15 cellular contexts compared by ENCODE assay signal in the genomic region with DNA sequence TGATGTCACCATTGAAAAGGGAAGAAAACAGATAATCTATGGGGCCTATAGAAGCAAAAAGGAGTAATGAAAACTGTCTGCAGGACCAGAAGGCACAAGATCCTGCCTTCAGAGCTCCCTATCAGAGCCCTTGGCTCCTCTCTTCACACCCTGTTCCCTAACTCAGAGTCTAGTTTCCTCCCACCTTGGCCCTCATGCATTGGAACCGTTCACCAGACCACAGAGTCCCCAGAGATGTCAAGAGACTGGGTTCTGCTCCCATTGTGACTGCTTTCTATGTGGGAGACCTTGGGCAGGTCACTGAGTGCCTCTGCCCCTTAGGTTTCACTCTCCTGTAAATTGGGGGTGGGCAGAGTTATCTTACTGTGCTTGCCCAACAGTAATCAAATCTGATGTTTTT.
DNase-seq lines count a peak whose midpoint lies in the region; ATAC-seq and TF ChIP-seq lines count a peak whose summit lies in the region.
"Had no signal": no experiment of that assay in that cellular context is flagged by ENCODE, and none has a peak within 500 bp of the region (broad histone marks: within the 10 kb centered on the region; RNA-seq: fewer than 3 reads in every experiment).

No MANE protein-coding gene starts in this region.

- peak; percentile 76 for ATAC-seq in GM21737 (IDR thresholded peaks at IDR 0.05; ENCODE audit: unreplicated experiment)
- ATAC-seq: lower lobe of right lung had no signal

- DNase-seq in NCI-H82 (lab: John Stamatoyannopoulos, UW) (peak; percentile 16), NCI-H82 treated with DMSO at 0.1 percent for 48 hours (lab: John Stamatoyannopoulos, UW; ENCODE audit: unreplicated experiment) (no peak), MV-4-11 (lab: John Stamatoyannopoulos, UW) (peak; percentile 11), smooth muscle cell (lab: John Stamatoyannopoulos, UW; ENCODE audit: unreplicated experiment) (no peak), head of caudate nucleus (no peak), GM10266 (ENCODE audit: extremely low spot score) (no peak)
- no peak for DNase-seq in activated CD8-positive, alpha-beta memory T cell treated with anti-CD3 and anti-CD28 coated beads for 24 hours
- DNase-seq: activated naive CD4-positive, alpha-beta T cell treated with anti-CD3 and anti-CD28 coated beads, Interleukin-2, amount 10 ng/mL, durations not matched to agents 7 days and 5 days; lower lobe of right lung; NCI-H1092 treated with DMSO at 0.1 percent for 48 hours; spleen; T-helper 2 cell had no signal

- no peaks in the 10 kb centered on the region for H3K79me2 ChIP-seq in smooth muscle cell (ENCODE audit: low read depth)

- no peak overlapping the region for H2AFZ ChIP-seq in smooth muscle cell (ENCODE audit: low read depth)

- peaks cover 4% of the 10 kb centered on the region for H3F3A ChIP-seq in smooth muscle cell (ENCODE audit: low read depth)

- intact Hi-C loops in head of caudate nucleus (cut with DNase I): no loop called here

- 32% methylated on average over 1 of the region's 1 CpG for WGBS in smooth muscle cell (ENCODE audit: low lambda C conversion rate)

- peak overlapping the region; percentile 62 for H3K27ac ChIP-seq in smooth muscle cell (ENCODE audit: low read depth)
- H3K27ac ChIP-seq: cardiac muscle cell, lower lobe of right lung, spleen, tibial nerve had no signal

- no peaks in the 10 kb centered on the region for H4K20me1 ChIP-seq in smooth muscle cell (ENCODE audit: low read depth)

- H3K9me3 ChIP-seq in smooth muscle cell (replicated peaks; ENCODE audit: low read depth): no peaks in the 10 kb centered on the region
- H3K9me3 ChIP-seq: lower lobe of right lung, tibial nerve had no signal

- no peaks in the 10 kb centered on the region for H3K36me3 ChIP-seq in smooth muscle cell (ENCODE audit: low read depth)
- H3K36me3 ChIP-seq: cardiac muscle cell, lower lobe of right lung had no signal

- H3K27me3 ChIP-seq in smooth muscle cell (ENCODE audit: low read depth): no peaks in the 10 kb centered on the region
- H3K27me3 ChIP-seq: cardiac muscle cell, spleen, tibial nerve had no signal

- TF ChIP-seq CTCF in smooth muscle cell (IDR thresholded peaks at IDR 0.05; ENCODE audit: borderline replicate concordance, insufficient read depth, poor library complexity, severe bottlenecking) (no peak), GM10266 (IDR thresholded peaks at IDR 0.05; ENCODE audit: control insufficient read depth, insufficient read depth, low read depth, missing control alignments) (no peak)

- no peak overlapping the region for H3K4me3 ChIP-seq in smooth muscle cell
- H3K4me3 ChIP-seq: cardiac muscle cell, lower lobe of right lung, spleen, tibial nerve had no signal

- H3K9ac ChIP-seq in smooth muscle cell (ENCODE audit: low read depth): no peak overlapping the region

- peaks cover 18% of the 10 kb centered on the region for H3K4me1 ChIP-seq in smooth muscle cell (ENCODE audit: low read depth)
- H3K4me1 ChIP-seq: lower lobe of right lung, spleen had no signal

- peak overlapping the region; percentile 34 for H3K4me2 ChIP-seq in smooth muscle cell

Comparison
In these comparisons a context has a peak if more than half of its experiments do, and no peak if none do; other contexts are left out.
1. DNase-seq: peak in NCI-H82 (single experiment) and MV-4-11 (single experiment); none in NCI-H82 treated with DMSO at 0.1 percent for 48 hours (single experiment), smooth muscle cell (single experiment), head of caudate nucleus (0 of 42), activated CD8-positive, alpha-beta memory T cell treated with anti-CD3 and anti-CD28 coated beads for 24 hours (single experiment) and GM10266 (single experiment).